Comparison of ENCODE assay signal across 1 cellular context in the genomic region with DNA sequence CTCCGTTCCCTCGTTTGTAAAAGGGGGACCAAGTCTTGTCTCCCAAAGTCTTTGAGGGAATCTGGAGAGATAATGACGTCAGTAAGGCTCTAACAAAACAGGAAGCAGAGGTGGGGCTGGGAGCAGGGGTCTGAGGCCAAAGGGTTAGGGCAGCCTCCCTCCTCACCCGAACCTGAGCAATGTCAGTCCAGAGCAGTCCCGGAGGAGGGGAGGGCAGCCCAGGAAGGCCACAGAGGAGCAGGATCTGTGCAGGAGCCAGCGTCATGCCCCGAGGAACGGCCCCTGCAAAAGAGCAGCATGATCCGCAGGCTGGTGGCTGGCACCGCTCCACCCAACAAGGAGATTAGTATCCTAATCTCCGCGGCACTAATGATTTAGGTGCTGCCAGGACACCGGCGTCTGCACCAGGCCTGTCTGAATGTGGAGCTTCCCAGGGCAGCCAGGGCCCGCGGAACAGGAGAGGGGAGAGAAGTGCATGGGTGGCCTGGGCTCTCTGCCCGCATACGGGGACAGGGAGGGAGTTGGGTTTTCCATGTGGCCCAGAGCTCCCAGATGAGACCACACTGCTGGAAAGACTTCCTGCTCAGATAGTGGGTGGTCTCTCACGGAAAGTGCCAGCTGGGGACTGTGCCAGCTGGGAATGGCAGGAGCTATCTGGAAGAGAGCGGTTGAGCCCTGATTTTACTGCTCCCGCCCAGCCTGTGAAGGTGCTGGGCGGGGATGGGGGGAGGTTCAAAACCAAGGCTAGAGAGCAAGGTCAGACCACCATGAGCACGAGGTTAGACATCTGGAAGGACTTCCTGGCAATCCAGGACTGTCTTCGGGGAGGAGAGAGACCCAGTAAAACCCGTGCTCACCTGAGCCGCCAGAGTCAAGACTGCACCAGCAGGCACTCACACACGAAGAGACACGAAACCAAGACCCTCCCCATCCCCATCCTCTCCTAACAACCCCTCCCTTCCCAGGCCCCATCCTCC.
A peak's percentile ranks its signal among the peaks of the same experiment; 100 is the strongest.
TF ChIP-seq lines count a peak whose summit lies in the region.

No MANE protein-coding gene starts in this region.

TF ChIP-seq in SK-N-SH, 30 proteins besides CTCF, POLR2A, EP300 and RAD21 (continued from another document):
- TF ChIP-seq, protein P1, sequence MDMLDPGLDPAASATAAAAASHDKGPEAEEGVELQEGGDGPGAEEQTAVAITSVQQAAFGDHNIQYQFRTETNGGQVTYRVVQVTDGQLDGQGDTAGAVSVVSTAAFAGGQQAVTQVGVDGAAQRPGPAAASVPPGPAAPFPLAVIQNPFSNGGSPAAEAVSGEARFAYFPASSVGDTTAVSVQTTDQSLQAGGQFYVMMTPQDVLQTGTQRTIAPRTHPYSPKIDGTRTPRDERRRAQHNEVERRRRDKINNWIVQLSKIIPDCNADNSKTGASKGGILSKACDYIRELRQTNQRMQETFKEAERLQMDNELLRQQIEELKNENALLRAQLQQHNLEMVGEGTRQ (IDR thresholded peaks at IDR 0.05; ENCODE audit: borderline replicate concordance, low read depth, low read length), result no peak
- TF ChIP-seq RCOR1 (IDR thresholded peaks at IDR 0.05; ENCODE audit: low read length) (peak; percentile 54; the same call in 1 of the 2 replicates), TCF12 (IDR thresholded peaks at IDR 0.05) (no peak), FOXJ3 (CRISPR knock-in tag; IDR thresholded peaks at IDR 0.05) (0 out of 2 replicates have a peak, but pooled peaks have one; percentile 55), RFX5 (IDR thresholded peaks at IDR 0.05; ENCODE audit: low read length) (no peak), RXRA (IDR thresholded peaks at IDR 0.05; ENCODE audit: borderline replicate concordance, low read depth) (no peak), GABPA (IDR thresholded peaks at IDR 0.05; ENCODE audit: low read depth) (no peak), MEF2A (IDR thresholded peaks at IDR 0.05; ENCODE audit: borderline replicate concordance, low read depth) (no peak), POLR2AphosphoS5 (IDR thresholded peaks at IDR 0.05; ENCODE audit: low read depth, low read length) (no peak), TEAD4 (IDR thresholded peaks at IDR 0.05; ENCODE audit: borderline replicate concordance, insufficient read depth) (no peak), NRF1 (IDR thresholded peaks at IDR 0.05; ENCODE audit: low read depth, low read length) (no peak)
- TF ChIP-seq, protein P2, sequence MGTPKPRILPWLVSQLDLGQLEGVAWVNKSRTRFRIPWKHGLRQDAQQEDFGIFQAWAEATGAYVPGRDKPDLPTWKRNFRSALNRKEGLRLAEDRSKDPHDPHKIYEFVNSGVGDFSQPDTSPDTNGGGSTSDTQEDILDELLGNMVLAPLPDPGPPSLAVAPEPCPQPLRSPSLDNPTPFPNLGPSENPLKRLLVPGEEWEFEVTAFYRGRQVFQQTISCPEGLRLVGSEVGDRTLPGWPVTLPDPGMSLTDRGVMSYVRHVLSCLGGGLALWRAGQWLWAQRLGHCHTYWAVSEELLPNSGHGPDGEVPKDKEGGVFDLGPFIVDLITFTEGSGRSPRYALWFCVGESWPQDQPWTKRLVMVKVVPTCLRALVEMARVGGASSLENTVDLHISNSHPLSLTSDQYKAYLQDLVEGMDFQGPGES (IDR thresholded peaks at IDR 0.05; ENCODE audit: low read depth, low read length), result no peak
- TF ChIP-seq, protein P3, sequence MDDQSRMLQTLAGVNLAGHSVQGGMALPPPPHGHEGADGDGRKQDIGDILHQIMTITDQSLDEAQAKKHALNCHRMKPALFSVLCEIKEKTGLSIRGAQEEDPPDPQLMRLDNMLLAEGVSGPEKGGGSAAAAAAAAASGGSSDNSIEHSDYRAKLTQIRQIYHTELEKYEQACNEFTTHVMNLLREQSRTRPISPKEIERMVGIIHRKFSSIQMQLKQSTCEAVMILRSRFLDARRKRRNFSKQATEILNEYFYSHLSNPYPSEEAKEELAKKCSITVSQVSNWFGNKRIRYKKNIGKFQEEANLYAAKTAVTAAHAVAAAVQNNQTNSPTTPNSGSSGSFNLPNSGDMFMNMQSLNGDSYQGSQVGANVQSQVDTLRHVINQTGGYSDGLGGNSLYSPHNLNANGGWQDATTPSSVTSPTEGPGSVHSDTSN (IDR thresholded peaks at IDR 0.05), result no peak
- TF ChIP-seq, protein P4, sequence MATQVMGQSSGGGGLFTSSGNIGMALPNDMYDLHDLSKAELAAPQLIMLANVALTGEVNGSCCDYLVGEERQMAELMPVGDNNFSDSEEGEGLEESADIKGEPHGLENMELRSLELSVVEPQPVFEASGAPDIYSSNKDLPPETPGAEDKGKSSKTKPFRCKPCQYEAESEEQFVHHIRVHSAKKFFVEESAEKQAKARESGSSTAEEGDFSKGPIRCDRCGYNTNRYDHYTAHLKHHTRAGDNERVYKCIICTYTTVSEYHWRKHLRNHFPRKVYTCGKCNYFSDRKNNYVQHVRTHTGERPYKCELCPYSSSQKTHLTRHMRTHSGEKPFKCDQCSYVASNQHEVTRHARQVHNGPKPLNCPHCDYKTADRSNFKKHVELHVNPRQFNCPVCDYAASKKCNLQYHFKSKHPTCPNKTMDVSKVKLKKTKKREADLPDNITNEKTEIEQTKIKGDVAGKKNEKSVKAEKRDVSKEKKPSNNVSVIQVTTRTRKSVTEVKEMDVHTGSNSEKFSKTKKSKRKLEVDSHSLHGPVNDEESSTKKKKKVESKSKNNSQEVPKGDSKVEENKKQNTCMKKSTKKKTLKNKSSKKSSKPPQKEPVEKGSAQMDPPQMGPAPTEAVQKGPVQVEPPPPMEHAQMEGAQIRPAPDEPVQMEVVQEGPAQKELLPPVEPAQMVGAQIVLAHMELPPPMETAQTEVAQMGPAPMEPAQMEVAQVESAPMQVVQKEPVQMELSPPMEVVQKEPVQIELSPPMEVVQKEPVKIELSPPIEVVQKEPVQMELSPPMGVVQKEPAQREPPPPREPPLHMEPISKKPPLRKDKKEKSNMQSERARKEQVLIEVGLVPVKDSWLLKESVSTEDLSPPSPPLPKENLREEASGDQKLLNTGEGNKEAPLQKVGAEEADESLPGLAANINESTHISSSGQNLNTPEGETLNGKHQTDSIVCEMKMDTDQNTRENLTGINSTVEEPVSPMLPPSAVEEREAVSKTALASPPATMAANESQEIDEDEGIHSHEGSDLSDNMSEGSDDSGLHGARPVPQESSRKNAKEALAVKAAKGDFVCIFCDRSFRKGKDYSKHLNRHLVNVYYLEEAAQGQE (IDR thresholded peaks at IDR 0.05; ENCODE audit: low read depth, low read length), result no peak
- TF ChIP-seq, protein P5, sequence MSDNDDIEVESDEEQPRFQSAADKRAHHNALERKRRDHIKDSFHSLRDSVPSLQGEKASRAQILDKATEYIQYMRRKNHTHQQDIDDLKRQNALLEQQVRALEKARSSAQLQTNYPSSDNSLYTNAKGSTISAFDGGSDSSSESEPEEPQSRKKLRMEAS (IDR thresholded peaks at IDR 0.05; ENCODE audit: low read depth), result no peak
- TF ChIP-seq, protein P6, sequence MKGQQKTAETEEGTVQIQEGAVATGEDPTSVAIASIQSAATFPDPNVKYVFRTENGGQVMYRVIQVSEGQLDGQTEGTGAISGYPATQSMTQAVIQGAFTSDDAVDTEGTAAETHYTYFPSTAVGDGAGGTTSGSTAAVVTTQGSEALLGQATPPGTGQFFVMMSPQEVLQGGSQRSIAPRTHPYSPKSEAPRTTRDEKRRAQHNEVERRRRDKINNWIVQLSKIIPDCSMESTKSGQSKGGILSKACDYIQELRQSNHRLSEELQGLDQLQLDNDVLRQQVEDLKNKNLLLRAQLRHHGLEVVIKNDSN (IDR thresholded peaks at IDR 0.05; ENCODE audit: borderline replicate concordance, low read depth), result no peak
